In the genomic region with DNA sequence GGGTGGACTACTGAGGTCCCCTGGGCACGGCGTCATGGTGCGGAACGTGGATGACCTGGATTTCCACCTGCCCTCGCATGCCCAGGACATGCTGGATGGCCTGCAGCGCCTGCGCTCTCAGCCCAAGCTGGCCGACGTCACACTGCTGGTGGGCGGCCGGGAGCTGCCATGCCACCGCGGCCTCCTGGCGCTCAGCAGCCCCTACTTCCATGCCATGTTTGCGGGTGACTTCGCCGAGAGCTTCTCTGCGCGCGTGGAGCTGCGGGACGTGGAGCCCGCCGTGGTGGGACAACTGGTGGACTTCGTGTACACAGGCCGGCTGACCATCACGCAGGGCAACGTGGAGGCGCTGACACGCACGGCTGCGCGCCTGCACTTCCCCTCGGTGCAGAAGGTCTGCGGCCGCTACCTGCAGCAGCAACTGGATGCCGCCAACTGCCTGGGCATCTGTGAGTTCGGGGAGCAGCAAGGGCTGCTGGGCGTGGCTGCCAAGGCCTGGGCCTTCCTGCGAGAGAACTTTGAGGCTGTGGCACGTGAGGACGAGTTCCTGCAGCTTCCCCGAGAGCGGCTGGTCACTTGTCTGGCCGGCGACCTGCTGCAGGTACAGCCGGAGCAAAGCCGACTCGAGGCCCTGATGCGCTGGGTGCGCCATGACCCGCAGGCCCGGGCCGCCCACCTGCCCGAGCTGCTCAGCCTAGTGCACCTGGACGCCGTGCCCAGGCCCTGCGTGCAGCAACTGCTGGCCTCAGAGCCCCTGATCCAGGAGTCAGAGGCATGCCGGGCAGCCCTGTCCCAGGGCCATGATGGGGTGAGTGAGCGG, we compare ENCODE assay signal across 21 cellular contexts. TPM values are rescaled to one million over a fixed set of nuclear protein-coding genes. Genes with fewer than 3 reads are reported as not detected.
"Had no signal": no experiment of that assay in that cellular context is flagged by ENCODE, and none has a peak within 500 bp of the region (broad histone marks: within the 10 kb centered on the region; RNA-seq: fewer than 3 reads in every experiment).

No MANE protein-coding gene starts in this region.

- H3K27me3 ChIP-seq: adrenal gland had no signal

- H3K4me3 ChIP-seq: adrenal gland, mucosa of descending colon, spleen, tibial nerve had no signal

- H3K4me1 ChIP-seq: adrenal gland had no signal

- H3K36me3 ChIP-seq: adrenal gland, spleen, tibial nerve had no signal

- DNase-seq: activated CD4-positive, alpha-beta T cell treated with anti-CD3 and anti-CD28 coated beads, Interleukin-2, amount 10 ng/mL, durations not matched to agents 7 days and 5 days; activated naive CD4-positive, alpha-beta T cell treated with anti-CD3 and anti-CD28 coated beads, Interleukin-2, amount 50 U/mL, for 16 hours; activated T-cell treated with anti-CD3 and anti-CD28 coated beads for 4 hours; adrenal gland; endodermal cell; glutamatergic neuron; immature natural killer cell; left cardiac atrium; natural killer cell; nucleus accumbens; spleen; stimulated activated CD4-positive, alpha-beta T cell treated with anti-CD3 and anti-CD28 coated beads, Interleukin-1b, Interleukin-23, amount 100 ng/mL, for 48 hours; stimulated activated naive B cell treated with anti-CD40 and anti-IgM and Interleukin-4, amounts not matched to agents 10 μg/mL and 1 μg/mL and 100 μg/mL, for 72 hours; T-helper 1 cell had no signal

- H3K9me3 ChIP-seq: adrenal gland, mucosa of descending colon, spleen, tibial nerve had no signal

- ATAC-seq: activated T-helper 17 cell treated with anti-CD3 and anti-CD28 coated beads, Interleukin-2, amount 50 U/mL, for 72 hours; left cardiac atrium; right cardiac atrium; stimulated activated naive B cell treated with anti-CD40 and anti-IgM and Interleukin-4, amounts not matched to agents 10 μg/mL and 1 μg/mL and 100 μg/mL, for 72 hours had no signal

- H3K27ac ChIP-seq: adrenal gland, spleen, tibial nerve had no signal

RNA-seq across cellular contexts. Expression of a gene that starts 2.5 kb away (rescaled TPM):
- total RNA-seq: activated CD4-positive, alpha-beta T cell treated with anti-CD3 and anti-CD28 coated beads, Interleukin-2, amount 10 ng/mL, durations not matched to agents 7 days and 5 days; activated CD8-positive, alpha-beta memory T cell treated with anti-CD3 and anti-CD28 coated beads for 36 hours; activated T-helper 17 cell treated with anti-CD3 and anti-CD28 coated beads, Interleukin-2, amount 50 U/mL, for 72 hours; dermis microvascular lymphatic vessel endothelial cell; endodermal cell; lung microvascular endothelial cell; natural killer cell had no signal
- polyA plus RNA-seq: immature natural killer cell had no signal

RNA-seq across cellular contexts. Expression of a gene that starts 17.8 kb away (rescaled TPM):
- total RNA-seq: activated CD4-positive, alpha-beta T cell treated with anti-CD3 and anti-CD28 coated beads, Interleukin-2, amount 10 ng/mL, durations not matched to agents 7 days and 5 days; activated T-helper 17 cell treated with anti-CD3 and anti-CD28 coated beads, Interleukin-2, amount 50 U/mL, for 72 hours; lung microvascular endothelial cell; tibial nerve had no signal

RNA-seq across cellular contexts. Expression of a gene that starts 40.8 kb away (rescaled TPM):
- total RNA-seq: dermis microvascular lymphatic vessel endothelial cell, lung microvascular endothelial cell, natural killer cell had no signal
- polyA plus RNA-seq: immature natural killer cell had no signal
